Comparison of ENCODE assay signal across 8 cellular contexts in genomic region chr15:64355559-64356442, GRCh38. TPM values are rescaled to one million over a fixed set of nuclear protein-coding genes. Genes with fewer than 3 reads are reported as not detected.
DNase-seq lines count a peak whose midpoint lies in the region; ATAC-seq and TF ChIP-seq lines count a peak whose summit lies in the region.

TSS of gene CSNK1G1 (minus strand) at chr15:64356173. CDS start at chr15:64300499, 55,674 bp downstream.

- H3K27ac ChIP-seq in ACC112 (ENCODE audit: low read depth, low read length), result peak within 1 kb of the TSS; percentile 63
- H3K27ac ChIP-seq in caudate nucleus (ENCODE audit: low read depth, low read length), result peak within 1 kb of the TSS; percentile 88

- no peaks in the 10 kb centered on the region for H3K27me3 ChIP-seq in ACC112 (ENCODE audit: insufficient read depth, low read length)

- POLR2A ChIA-PET in activated B cell treated with CpG ODN at 0.5 μM for 24 hours (lab: Charles Lee), result interaction anchor here (0.6 to 2.2 kb wide), 3 partner anchors 32 to 194 kb away, joined by 4 to 16 read pairs (median 6); partner anchors contain the start of genes PPIB and TRIP4

- CTCF ChIA-PET in activated B cell treated with CpG ODN at 0.5 μM for 24 hours (lab: Charles Lee), result no interaction called here

- ATAC-seq in GM18909 (IDR thresholded peaks at IDR 0.05; ENCODE audit: poor library complexity, unreplicated experiment) (peak; percentile 95), HG03196 (IDR thresholded peaks at IDR 0.05; ENCODE audit: unreplicated experiment) (peak; percentile 90), activated B cell treated with CpG ODN at 0.5 μM for 24 hours (ENCODE audit: low read depth) (peak; percentile 98)

- DNase-seq in NCI-H345 (lab: John Stamatoyannopoulos, UW) (peak; percentile 95), activated B cell treated with CpG ODN at 0.5 μM for 24 hours (peak; percentile 84), caudate nucleus (lab: John Stamatoyannopoulos, UW) (peak; percentile 25 to 99 (median 94)), immature natural killer cell (peak; percentile 90 to 92 (median 92)), smooth muscle cell of the brain vasculature (ENCODE audit: low read depth, low spot score) (peak; percentile 93)

- peak within 1 kb of the TSS; percentile 87 for H3K4me3 ChIP-seq in ACC112 (ENCODE audit: low read depth, low read length)

- H3K27me3 Mint-ChIP-seq in activated B cell treated with CpG ODN at 0.5 μM for 24 hours, result no peaks in the 10 kb centered on the region
- H3K27me3 Mint-ChIP-seq in immature natural killer cell (ENCODE audit: low read depth in 3 of 3), result peaks cover 0 to 5% (median 0%) of the 10 kb centered on the region in 3 donors

- peaks cover 17% of the 10 kb centered on the region for H3K4me1 ChIP-seq in ACC112 (ENCODE audit: control insufficient read depth, insufficient read depth, low read length, unreplicated experiment)

- peaks cover 44% of the 10 kb centered on the region for H3K79me2 ChIP-seq in ACC112 (ENCODE audit: control insufficient read depth, insufficient read depth, low read length, unreplicated experiment)

- H3K36me3 Mint-ChIP-seq in activated B cell treated with CpG ODN at 0.5 μM for 24 hours (ENCODE audit: low read depth) (peaks cover 5% of the 10 kb centered on the region), immature natural killer cell (no peaks in the 10 kb centered on the region)

- H3K9me3 Mint-ChIP-seq in activated B cell treated with CpG ODN at 0.5 μM for 24 hours (no peaks in the 10 kb centered on the region), immature natural killer cell (no peaks in the 10 kb centered on the region)

- TF ChIP-seq CTCF in activated B cell treated with CpG ODN at 0.5 μM for 24 hours (IDR thresholded peaks at IDR 0.05), result no peak

- intact Hi-C loops in activated B cell treated with CpG ODN at 0.5 μM for 24 hours (cut with micrococcal nuclease), result loop anchor here (1.0 kb wide), 5 partner anchors 26 to 348 kb away; partner anchors contain the start of genes PCLAF, PPIB, TRIP4 and ZNF609

- H3K36me3 ChIP-seq in ACC112 (ENCODE audit: insufficient read depth, low read length), result no peaks in the 10 kb centered on the region

- peak within 1 kb of the TSS; percentile 80 for H3K27ac Mint-ChIP-seq in activated B cell treated with CpG ODN at 0.5 μM for 24 hours
- peak within 1 kb of the TSS; percentile 84 to 91 (median 88) for H3K27ac Mint-ChIP-seq in immature natural killer cell

- peak within 1 kb of the TSS; percentile 70 for H2AFZ ChIP-seq in ACC112 (ENCODE audit: low read length, unreplicated experiment)

- peak within 1 kb of the TSS; percentile 87 for H3K4me3 Mint-ChIP-seq in activated B cell treated with CpG ODN at 0.5 μM for 24 hours
- H3K4me3 Mint-ChIP-seq in immature natural killer cell, result peak within 1 kb of the TSS; percentile 91 to 99 (median 94)

- peaks cover 17% of the 10 kb centered on the region for H3K4me1 Mint-ChIP-seq in activated B cell treated with CpG ODN at 0.5 μM for 24 hours
- peaks cover 18 to 21% of the 10 kb centered on the region in 2 donors for H3K4me1 Mint-ChIP-seq in immature natural killer cell

RNA-seq across cellular contexts. Expression of gene CSNK1G1, which starts in this region (rescaled TPM):
- 26.1 and 26.6 TPM in 2 replicates for total RNA-seq in activated B cell treated with CpG ODN at 0.5 μM for 24 hours
- polyA plus RNA-seq in immature natural killer cell, result 10 to 100 TPM in 2 of 3 donors, 1 to 10 TPM in 1; 9.7 to 18.5 (median 11.6) TPM

Comparison
In these comparisons a context has a peak if more than half of its experiments do, and no peak if none do; other contexts are left out.
1. Peak in every context shown above with its lines: DNase-seq, ATAC-seq, H3K4me3 ChIP-seq and H3K27ac ChIP-seq.